Comparison of ENCODE assay signal across 9 cellular contexts in the genomic region with DNA sequence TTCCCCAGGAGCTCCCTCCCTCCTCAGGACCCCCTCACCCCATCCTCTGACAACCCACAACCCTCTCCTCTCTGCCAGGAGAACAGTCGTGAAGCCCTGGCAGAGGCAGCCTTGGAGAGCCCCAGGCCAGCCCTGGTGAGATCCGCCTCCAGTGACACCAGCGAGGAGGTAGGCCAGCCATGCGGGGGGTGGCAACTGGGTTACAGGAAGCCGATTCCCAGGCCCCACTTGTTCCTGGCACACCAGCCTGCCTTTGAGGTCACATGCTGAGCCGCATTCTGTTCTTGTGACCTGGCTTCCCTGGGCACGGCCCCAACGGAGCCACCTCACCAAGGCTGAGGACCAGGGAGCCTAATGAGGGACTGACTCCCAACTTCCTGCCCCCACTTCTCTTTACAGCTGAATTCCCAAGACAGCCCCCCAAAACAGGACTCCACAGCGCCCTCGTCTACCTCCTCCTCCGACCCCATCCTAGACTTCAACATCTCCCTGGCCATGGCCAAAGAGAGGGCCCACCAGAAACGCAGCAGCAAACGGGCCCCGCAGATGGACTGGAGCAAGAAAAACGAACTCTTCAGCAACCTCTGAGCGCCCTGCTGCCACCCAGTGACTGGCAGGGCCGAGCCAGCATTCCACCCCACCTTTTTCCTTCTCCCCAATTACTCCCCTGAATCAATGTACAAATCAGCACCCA. TPM values are rescaled to one million over a fixed set of nuclear protein-coding genes. Genes with fewer than 3 reads are reported as not detected.
DNase-seq lines count a peak whose midpoint lies in the region; ATAC-seq lines count a peak whose summit lies in the region.
"Had no signal": no experiment of that assay in that cellular context is flagged by ENCODE, and none has a peak within 500 bp of the region (broad histone marks: within the 10 kb centered on the region; RNA-seq: fewer than 3 reads in every experiment).

No MANE protein-coding gene starts in this region.

- POLR2A ChIA-PET in naive thymus-derived CD8-positive, alpha-beta T cell (lab: Charles Lee), result interaction anchor here (0.6 to 2.7 kb wide), 5 partner anchors 18 to 95 kb away, joined by 3 to 14 read pairs (median 3); no protein-coding TSS in a partner anchor

- peak overlapping the region; percentile 30 for H3K27ac Mint-ChIP-seq in dendritic cell treated with granulocyte-macrophage colony-stimulating factor and Interleukin-4, amounts not matched to agents 40 ng/mL and 50 ng/mL, for 4 days
- peak overlapping the region in 9 of 10 donors; percentile 34 to 89 (median 77) for H3K27ac Mint-ChIP-seq in naive thymus-derived CD8-positive, alpha-beta T cell

- H3K36me3 Mint-ChIP-seq in dendritic cell treated with granulocyte-macrophage colony-stimulating factor and Interleukin-4, amounts not matched to agents 40 ng/mL and 50 ng/mL, for 4 days (ENCODE audit: low read depth), result peaks cover 96% of the 10 kb centered on the region
- peaks cover 0 to 73% (median 13%) of the 10 kb centered on the region in 3 donors for H3K36me3 Mint-ChIP-seq in naive thymus-derived CD8-positive, alpha-beta T cell

- H3K9me3 Mint-ChIP-seq in dendritic cell treated with granulocyte-macrophage colony-stimulating factor and Interleukin-4, amounts not matched to agents 40 ng/mL and 50 ng/mL, for 4 days, result no peaks in the 10 kb centered on the region
- H3K9me3 Mint-ChIP-seq in naive thymus-derived CD8-positive, alpha-beta T cell, result no peaks in the 10 kb centered on the region

- H3K4me1 Mint-ChIP-seq in dendritic cell treated with granulocyte-macrophage colony-stimulating factor and Interleukin-4, amounts not matched to agents 40 ng/mL and 50 ng/mL, for 4 days (ENCODE audit: low read depth), result peaks cover 23% of the 10 kb centered on the region
- peaks cover 23 to 30% (median 28%) of the 10 kb centered on the region in 4 donors for H3K4me1 Mint-ChIP-seq in naive thymus-derived CD8-positive, alpha-beta T cell

- H3K4me3 Mint-ChIP-seq in dendritic cell treated with granulocyte-macrophage colony-stimulating factor and Interleukin-4, amounts not matched to agents 40 ng/mL and 50 ng/mL, for 4 days, result no peak overlapping the region
- no peak overlapping the region for H3K4me3 Mint-ChIP-seq in naive thymus-derived CD8-positive, alpha-beta T cell

- intact Hi-C loops in dendritic cell treated with granulocyte-macrophage colony-stimulating factor and Interleukin-4, amounts not matched to agents 40 ng/mL and 50 ng/mL, for 4 days (cut with micrococcal nuclease), result no loop called here

- H3K27me3 Mint-ChIP-seq in dendritic cell treated with granulocyte-macrophage colony-stimulating factor and Interleukin-4, amounts not matched to agents 40 ng/mL and 50 ng/mL, for 4 days, result no peaks in the 10 kb centered on the region
- H3K27me3 Mint-ChIP-seq in naive thymus-derived CD8-positive, alpha-beta T cell, result no peaks in the 10 kb centered on the region

- DNase-seq in AG20443 (ENCODE audit: low spot score), result peak; percentile 90
- DNase-seq in NCI-H446 treated with DMSO at 0.1 percent for 48 hours (lab: John Stamatoyannopoulos, UW), result peak; percentile 52
- DNase-seq in naive thymus-derived CD8-positive, alpha-beta T cell, result no peak
- no peak for DNase-seq in DMS153 (lab: John Stamatoyannopoulos, UW)
- DNase-seq in stimulated activated CD4-positive, alpha-beta T cell treated with anti-CD3 and anti-CD28 coated beads, Interleukin-4, amount 100 ng/mL, for 1 hour, result no peak
- DNase-seq in NOMO-1 treated with dmso at 0.1 percent for 144 hours (lab: John Stamatoyannopoulos, UW; ENCODE audit: unreplicated experiment), result no peak
- DNase-seq: transverse colon had no signal

- no peak for ATAC-seq in naive thymus-derived CD8-positive, alpha-beta T cell
- no peak for ATAC-seq in GM18868 (IDR thresholded peaks at IDR 0.05; ENCODE audit: unreplicated experiment)

RNA-seq across cellular contexts. Expression of gene NAT9, which starts 7.9 kb away (rescaled TPM):
- total RNA-seq in naive thymus-derived CD8-positive, alpha-beta T cell, result 10 to 100 TPM; 66.5 to 71.5 TPM
- polyA plus RNA-seq in naive thymus-derived CD8-positive, alpha-beta T cell, result 10 to 100 TPM in 2 of 3 donors, 1 to 10 TPM in 1; 9.8 to 28.3 (median 20.2) TPM

RNA-seq across cellular contexts. Expression of gene NHERF1, which starts 19.8 kb away (rescaled TPM):
- total RNA-seq in naive thymus-derived CD8-positive, alpha-beta T cell, result 100 to 1,000 TPM; 158 to 164 TPM
- polyA plus RNA-seq in naive thymus-derived CD8-positive, alpha-beta T cell, result 100 to 1,000 TPM; 277 to 351 (median 324) TPM

RNA-seq across cellular contexts. Expression of gene RAB37, which starts 31.2 kb away (rescaled TPM):
- total RNA-seq in naive thymus-derived CD8-positive, alpha-beta T cell, result 10 to 100 TPM; 34.0 to 35.9 TPM
- 100 to 1,000 TPM in 1 of 3 donors, 10 to 100 TPM in 2; 55.3 to 108 (median 76.0) TPM for polyA plus RNA-seq in naive thymus-derived CD8-positive, alpha-beta T cell

RNA-seq across cellular contexts. Expression of gene CD300LF, which starts 55.5 kb away (rescaled TPM):
- under 1 TPM in 1 of 2 experiments, not detected in 1; 0.36 TPM for total RNA-seq in naive thymus-derived CD8-positive, alpha-beta T cell
- polyA plus RNA-seq in naive thymus-derived CD8-positive, alpha-beta T cell, result not detected

Comparison
In these comparisons a context has a peak if more than half of its experiments do, and no peak if none do; other contexts are left out.
1. DNase-seq: peak in AG20443 (single experiment) and NCI-H446 treated with DMSO at 0.1 percent for 48 hours (single experiment); none in naive thymus-derived CD8-positive, alpha-beta T cell (0 of 10), DMS153 (single experiment), stimulated activated CD4-positive, alpha-beta T cell treated with anti-CD3 and anti-CD28 coated beads, Interleukin-4, amount 100 ng/mL, for 1 hour (single experiment) and NOMO-1 treated with dmso at 0.1 percent for 144 hours (single experiment).